ENCODE assay signal across 15 cellular contexts in the genomic region with DNA sequence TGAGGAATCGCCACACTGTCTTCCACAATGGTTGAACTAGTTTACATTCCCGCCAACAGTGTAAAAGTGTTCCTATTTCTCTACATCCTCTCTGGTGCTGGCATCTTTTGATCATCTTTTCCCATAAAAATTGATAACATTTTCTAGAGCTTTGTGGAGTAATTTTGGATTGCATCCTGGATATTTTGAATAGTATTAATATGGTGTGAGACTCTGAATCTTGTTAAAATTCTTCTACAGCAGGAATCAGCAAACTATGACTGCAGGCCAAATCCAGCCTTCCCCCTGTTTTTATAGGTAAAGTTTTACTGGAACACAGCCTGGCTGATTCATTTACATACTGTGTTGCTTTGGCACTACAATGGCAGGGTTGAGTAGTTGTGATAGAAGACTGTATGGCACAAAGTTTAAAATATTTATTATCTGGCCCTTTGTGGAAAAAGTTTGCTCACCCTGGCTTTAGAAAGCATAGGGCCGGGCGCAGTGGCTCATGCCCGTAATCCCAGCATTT. TPM values are rescaled to one million over a fixed set of nuclear protein-coding genes. Genes with fewer than 3 reads are reported as not detected.
DNase-seq lines count a peak whose midpoint lies in the region; TF ChIP-seq lines count a peak whose summit lies in the region.
"Had no signal": no experiment of that assay in that cellular context is flagged by ENCODE, and none has a peak within 500 bp of the region (broad histone marks: within the 10 kb centered on the region; RNA-seq: fewer than 3 reads in every experiment).

No MANE protein-coding gene starts in this region.

- DNase-seq in BJ (ENCODE audit: low read depth) (peak; percentile 53), EH (ENCODE audit: low read depth) (peak; percentile 62), renal cortical epithelial cell (ENCODE audit: low read depth) (peak; percentile 28), iPS-NIHi11 (ENCODE audit: low spot score) (no peak), COLO829 (ENCODE audit: low spot score) (no peak), mucosa of gallbladder (ENCODE audit: low spot score) (no peak)
- DNase-seq: AML-193; CD8-positive, alpha-beta T cell; COR-L47; GDM1; HCEC 1CT had no signal

- POLR2A ChIA-PET in BJ (lab: Charles Lee) = no interaction called here

- peak overlapping the region; percentile 40; the same call in 1 of the 2 replicates for H3K27ac ChIP-seq in VCaP
- H3K27ac ChIP-seq: A549, BLaER1 had no signal

- H3K4me3 ChIP-seq in BJ (ENCODE audit: low read depth, low read length) = no peak overlapping the region
- H3K4me3 ChIP-seq: A549, BLaER1, GM23338 had no signal

- no peak for TF ChIP-seq CTCF in BJ (IDR thresholded peaks at IDR 0.05; ENCODE audit: insufficient read depth, low read depth, low read length)
- no peak for TF ChIP-seq CTCF in VCaP (conservative IDR thresholded peaks at IDR 0.05)

- H3K36me3 ChIP-seq in BJ (ENCODE audit: control insufficient read depth, insufficient read depth, low read length) = no peaks in the 10 kb centered on the region

- CTCF ChIA-PET in BJ (lab: Yijun Ruan, JAX) = interaction anchor here (1.6 kb wide), 1 partner anchor 13 kb away, joined by 4 read pairs; no protein-coding TSS in a partner anchor

- peaks cover 2% of the 10 kb centered on the region for H3K27me3 ChIP-seq in BJ (ENCODE audit: control insufficient read depth, insufficient read depth, low read length)
- H3K27me3 ChIP-seq: BLaER1 had no signal

RNA-seq across cellular contexts. Expression of a gene that starts 15.0 kb away (rescaled TPM):
- 13.3 and 18.3 TPM in 2 replicates for polyA plus RNA-seq in BJ (2011; rRNA removed)
- 5.1 and 7.6 TPM in 2 replicates for polyA minus RNA-seq in BJ (2011; rRNA and poly(A)+ RNA removed)
- total RNA-seq in renal cortical epithelial cell = 24.5 and 31.3 TPM in 2 replicates
- total RNA-seq in mucosa of gallbladder = 17.7 TPM

Comparison
In these comparisons a context has a peak if more than half of its experiments do, and no peak if none do; other contexts are left out.
1. DNase-seq: peak in BJ (single experiment), EH (single experiment) and renal cortical epithelial cell (single experiment); none in iPS-NIHi11 (single experiment), COLO829 (single experiment) and mucosa of gallbladder (single experiment).